23 cellular contexts compared by ENCODE assay signal in genomic region chr16:48918520-48919258, GRCh38.
DNase-seq lines count a peak whose midpoint lies in the region; ATAC-seq and TF ChIP-seq lines count a peak whose summit lies in the region.
"Had no signal": no experiment of that assay in that cellular context is flagged by ENCODE, and none has a peak within 500 bp of the region (broad histone marks: within the 10 kb centered on the region; RNA-seq: fewer than 3 reads in every experiment).

No MANE protein-coding gene starts in this region.

- H3K27me3 Mint-ChIP-seq in MCF 10A (ENCODE audit: insufficient read depth, unreplicated experiment): no peaks in the 10 kb centered on the region
- H3K27me3 Mint-ChIP-seq in natural killer cell treated with Interleukin-12 subunit alpha and Interleukin-12 subunit beta and Interleukin-15 and Interleukin-18, amount 100 ng/mL, for 72 hours: no peaks in the 10 kb centered on the region
- H3K27me3 Mint-ChIP-seq: activated CD4-positive, alpha-beta T cell treated with anti-CD3 and anti-CD28 coated beads for 36 hours; activated naive CD8-positive, alpha-beta T cell treated with anti-CD3 and anti-CD28 coated beads, Interleukin-2, amount 50 U/mL, for 24 hours had no signal

- peak; percentile 43 for DNase-seq in MCF 10A (ENCODE audit: unreplicated experiment)
- DNase-seq in breast epithelium (ENCODE audit: low spot score in 2 of 2): no peak
- peak; percentile 66 for DNase-seq in RWPE1 (ENCODE audit: low spot score)
- DNase-seq in glomerular visceral epithelial cell (ENCODE audit: extremely low spot score): peak; percentile 28
- no peak for DNase-seq in dedifferentiated amniotic fluid mesenchymal stem cell (ENCODE audit: extremely low spot score)
- DNase-seq in D341Med (ENCODE audit: low spot score): no peak
- DNase-seq in natural killer cell treated with Interleukin-12 subunit alpha and Interleukin-12 subunit beta and Interleukin-15 and Interleukin-18, amount 100 ng/mL, for 72 hours (ENCODE audit: low spot score): no peak
- DNase-seq: activated CD4-positive, alpha-beta T cell treated with anti-CD3 and anti-CD28 coated beads for 36 hours; activated naive CD8-positive, alpha-beta T cell treated with anti-CD3 and anti-CD28 coated beads, Interleukin-2, amount 50 U/mL, for 24 hours; DMS 273 treated with DMSO at 0.1 percent for 48 hours; GOT3; immature natural killer cell; naive thymus-derived CD4-positive, alpha-beta T cell; NCI-H69; SK-N-SH; stimulated activated CD4-positive, alpha-beta T cell treated with anti-CD3 and anti-CD28 coated beads, Interleukin-4, amount 100 ng/mL, for 1 hour had no signal

- no peaks in the 10 kb centered on the region for H3K4me1 ChIP-seq in breast epithelium
- H3K4me1 ChIP-seq: esophagus muscularis mucosa had no signal

- POLR2A ChIA-PET in MCF 10A (lab: Yijun Ruan, JAX) (interaction anchor here (1.4 kb wide), 1 partner anchor 21 kb away, joined by 4 read pairs; no protein-coding TSS in a partner anchor), RWPE1 (lab: Yijun Ruan, JAX; ENCODE audit: low non-redundant PET) (no interaction called here)

- H3K4me3 ChIP-seq in breast epithelium: no peak overlapping the region
- H3K4me3 ChIP-seq: BLaER1 treated with 17β-estradiol and CSF1 and Interleukin-3, amounts not matched to agents 10 nM and 100 nM; esophagus muscularis mucosa; lung; skin epidermis had no signal

- H3K4me1 Mint-ChIP-seq in MCF 10A (ENCODE audit: insufficient read depth, unreplicated experiment): peaks cover 11% of the 10 kb centered on the region
- no peaks in the 10 kb centered on the region for H3K4me1 Mint-ChIP-seq in natural killer cell treated with Interleukin-12 subunit alpha and Interleukin-12 subunit beta and Interleukin-15 and Interleukin-18, amount 100 ng/mL, for 72 hours (ENCODE audit: low read depth in 2 of 2)
- H3K4me1 Mint-ChIP-seq: activated CD4-positive, alpha-beta T cell treated with anti-CD3 and anti-CD28 coated beads for 36 hours; activated naive CD8-positive, alpha-beta T cell treated with anti-CD3 and anti-CD28 coated beads, Interleukin-2, amount 50 U/mL, for 24 hours; immature natural killer cell; naive thymus-derived CD4-positive, alpha-beta T cell had no signal

- H3K9me3 Mint-ChIP-seq in MCF 10A (ENCODE audit: unreplicated experiment): no peaks in the 10 kb centered on the region
- peaks cover 4% of the 10 kb centered on the region for H3K9me3 Mint-ChIP-seq in natural killer cell treated with Interleukin-12 subunit alpha and Interleukin-12 subunit beta and Interleukin-15 and Interleukin-18, amount 100 ng/mL, for 72 hours
- H3K9me3 Mint-ChIP-seq: activated T-helper 2 cell treated with anti-CD3 and anti-CD28 coated beads, Interferon-gamma antibody, Interleukin-2, Interleukin-4, amounts not matched to agents 10 μg/mL and 5 μg/mL and 100 μg/mL, durations not matched to agents 14 hours and 24 hours and 36 hours had no signal

- peaks cover 0 to 4% of the 10 kb centered on the region in 2 donors for H3K9me3 ChIP-seq in breast epithelium
- H3K9me3 ChIP-seq: SK-N-SH had no signal

- H3K36me3 Mint-ChIP-seq in MCF 10A (ENCODE audit: insufficient read depth, unreplicated experiment): no peaks in the 10 kb centered on the region
- H3K36me3 Mint-ChIP-seq in natural killer cell treated with Interleukin-12 subunit alpha and Interleukin-12 subunit beta and Interleukin-15 and Interleukin-18, amount 100 ng/mL, for 72 hours: no peaks in the 10 kb centered on the region
- H3K36me3 Mint-ChIP-seq: immature natural killer cell had no signal

- H3K4me3 Mint-ChIP-seq in MCF 10A (ENCODE audit: unreplicated experiment): no peak overlapping the region
- no peak overlapping the region for H3K4me3 Mint-ChIP-seq in natural killer cell treated with Interleukin-12 subunit alpha and Interleukin-12 subunit beta and Interleukin-15 and Interleukin-18, amount 100 ng/mL, for 72 hours
- H3K4me3 Mint-ChIP-seq: activated CD4-positive, alpha-beta T cell treated with anti-CD3 and anti-CD28 coated beads for 36 hours; activated naive CD8-positive, alpha-beta T cell treated with anti-CD3 and anti-CD28 coated beads, Interleukin-2, amount 50 U/mL, for 24 hours; immature natural killer cell; naive thymus-derived CD4-positive, alpha-beta T cell had no signal

- ATAC-seq in SK-N-SH treated with all-trans-retinoic acid at 6 μM for 48 hours: no peak
- ATAC-seq in natural killer cell treated with Interleukin-12 subunit alpha and Interleukin-12 subunit beta and Interleukin-15 and Interleukin-18, amount 100 ng/mL, for 72 hours: no peak
- ATAC-seq: activated CD4-positive, alpha-beta T cell treated with anti-CD3 and anti-CD28 coated beads for 36 hours; activated naive CD8-positive, alpha-beta T cell treated with anti-CD3 and anti-CD28 coated beads, Interleukin-2, amount 50 U/mL, for 24 hours; naive thymus-derived CD4-positive, alpha-beta T cell had no signal

- H3K27me3 ChIP-seq in breast epithelium: no peaks in the 10 kb centered on the region
- H3K27me3 ChIP-seq: BLaER1 treated with 17β-estradiol and CSF1 and Interleukin-3, amounts not matched to agents 10 nM and 100 nM had no signal

- TF ChIP-seq CTCF in MCF 10A (IDR thresholded peaks at IDR 0.05; ENCODE audit: unreplicated experiment) (no peak), breast epithelium (IDR thresholded peaks at IDR 0.05) (no peak), RWPE1 (conservative IDR thresholded peaks at IDR 0.05; ENCODE audit: low read depth) (no peak)

- H3K36me3 ChIP-seq in breast epithelium: no peaks in the 10 kb centered on the region
- H3K36me3 ChIP-seq: BLaER1 treated with 17β-estradiol and CSF1 and Interleukin-3, amounts not matched to agents 10 nM and 100 nM; esophagus muscularis mucosa had no signal

- CTCF ChIA-PET in MCF 10A (lab: Yijun Ruan, JAX) (interaction anchor here (0.7 to 1.3 kb wide), 4 partner anchors 10 to 422 kb away, joined by 3 to 5 read pairs (median 4); no protein-coding TSS in a partner anchor), RWPE1 (lab: Yijun Ruan, JAX) (no interaction called here)

- no peak for TF ChIP-seq POLR2A in breast epithelium (IDR thresholded peaks at IDR 0.05)

- H3K27ac Mint-ChIP-seq in MCF 10A (ENCODE audit: low read depth, unreplicated experiment): no peak overlapping the region
- no peak overlapping the region for H3K27ac Mint-ChIP-seq in natural killer cell treated with Interleukin-12 subunit alpha and Interleukin-12 subunit beta and Interleukin-15 and Interleukin-18, amount 100 ng/mL, for 72 hours
- H3K27ac Mint-ChIP-seq: activated CD4-positive, alpha-beta T cell treated with anti-CD3 and anti-CD28 coated beads for 36 hours; activated naive CD8-positive, alpha-beta T cell treated with anti-CD3 and anti-CD28 coated beads, Interleukin-2, amount 50 U/mL, for 24 hours; activated T-helper 2 cell treated with anti-CD3 and anti-CD28 coated beads, Interferon-gamma antibody, Interleukin-2, Interleukin-4, amounts not matched to agents 10 μg/mL and 5 μg/mL and 100 μg/mL, durations not matched to agents 14 hours and 24 hours and 36 hours; immature natural killer cell; naive thymus-derived CD4-positive, alpha-beta T cell had no signal

- BruUV-seq in MCF 10A (replicated peaks; lab: Mats Ljungman, UMichigan): no TSS peak

- no peak overlapping the region for H3K27ac ChIP-seq in breast epithelium
- peak overlapping the region; percentile 24; the same call in 1 of the 2 replicates for H3K27ac ChIP-seq in RWPE1
- H3K27ac ChIP-seq: 22Rv1; BLaER1 treated with 17β-estradiol and CSF1 and Interleukin-3, amounts not matched to agents 10 nM and 100 nM; esophagus muscularis mucosa; skin epidermis had no signal

- intact Hi-C loops in MCF 10A (cut with micrococcal nuclease) (no loop called here), breast epithelium (cut with DNase I; ENCODE audit: low total_unique reads) (no loop called here)

TF ChIP-seq in SK-N-SH treated with all-trans-retinoic acid at 6 μM for 48 hours, 23 proteins besides CTCF, POLR2A, EP300 and RAD21:
- TF ChIP-seq CSDC2 (CRISPR knock-in tag; IDR thresholded peaks at IDR 0.05): no peak
- TF ChIP-seq ZC3H10 (CRISPR knock-in tag; IDR thresholded peaks at IDR 0.05): no peak
- TF ChIP-seq TCF4 (CRISPR knock-in tag; IDR thresholded peaks at IDR 0.05; ENCODE audit: borderline replicate concordance): no peak
- TF ChIP-seq BACH2 (CRISPR knock-in tag; IDR thresholded peaks at IDR 0.05; ENCODE audit: borderline replicate concordance): no peak
- no peak for TF ChIP-seq CREB5 (CRISPR knock-in tag; IDR thresholded peaks at IDR 0.05; ENCODE audit: low read depth)
- no peak for TF ChIP-seq ESRRG (CRISPR knock-in tag; IDR thresholded peaks at IDR 0.05)
- TF ChIP-seq CSRNP3 (CRISPR knock-in tag; IDR thresholded peaks at IDR 0.05): no peak
- no peak for TF ChIP-seq ZFP30 (CRISPR knock-in tag; IDR thresholded peaks at IDR 0.05)
- no peak for TF ChIP-seq TOX (CRISPR knock-in tag; IDR thresholded peaks at IDR 0.05; ENCODE audit: borderline replicate concordance)
- no peak for TF ChIP-seq ZNF8 (CRISPR knock-in tag; IDR thresholded peaks at IDR 0.05)

Comparison
In these comparisons a context has a peak if more than half of its experiments do, and no peak if none do; other contexts are left out.
1. DNase-seq: peak in MCF 10A (single experiment), RWPE1 (single experiment) and glomerular visceral epithelial cell (single experiment); none in breast epithelium (0 of 2), dedifferentiated amniotic fluid mesenchymal stem cell (single experiment), D341Med (single experiment) and natural killer cell treated with Interleukin-12 subunit alpha and Interleukin-12 subunit beta and Interleukin-15 and Interleukin-18, amount 100 ng/mL, for 72 hours (single experiment).